ENCODE assay signal across 19 cellular contexts in genomic region chr5:41809128-41809527, GRCh38.
DNase-seq lines count a peak whose midpoint lies in the region; ATAC-seq lines count a peak whose summit lies in the region.
"Had no signal": no experiment of that assay in that cellular context is flagged by ENCODE, and none has a peak within 500 bp of the region (broad histone marks: within the 10 kb centered on the region; RNA-seq: fewer than 3 reads in every experiment).

No MANE protein-coding gene starts in this region.

- DNase-seq in foreskin melanocyte (peak; percentile 46), NCI-H82 (lab: John Stamatoyannopoulos, UW) (no peak), substantia nigra (lab: John Stamatoyannopoulos, UW) (no peak)
- no peak for DNase-seq in activated CD4-positive, CD25-positive, alpha-beta regulatory T cell treated with anti-CD3 and anti-CD28 coated beads, Interleukin-2, amount 50 U/mL, for 72 hours
- DNase-seq: activated naive CD4-positive, alpha-beta T cell treated with anti-CD3 and anti-CD28 coated beads for 36 hours; DMS79; dorsolateral prefrontal cortex; hippocampal formation; NCI-H1694; NCI-H524; Peyer's patch; stimulated activated CD4-positive, alpha-beta T cell treated with anti-CD3 and anti-CD28 coated beads, Interleukin-12 subunit alpha, Interleukin-12 subunit beta, amount 100 ng/mL, for 4 hours; stomach; SW 1271; WERI-Rb-1 had no signal

- peak; percentile 57 for ATAC-seq in GM18858 (IDR thresholded peaks at IDR 0.05; ENCODE audit: unreplicated experiment)
- peak; percentile 66 for ATAC-seq in GM21447 (IDR thresholded peaks at IDR 0.05; ENCODE audit: unreplicated experiment)
- ATAC-seq in HG03159 (IDR thresholded peaks at IDR 0.05; ENCODE audit: unreplicated experiment), result peak; percentile 58
- ATAC-seq: left lobe of liver had no signal

- no peak overlapping the region for H3K27ac ChIP-seq in substantia nigra (ENCODE audit: low read depth, low read length, poor library complexity, severe bottlenecking)
- H3K27ac ChIP-seq: Peyer's patch, stomach, WERI-Rb-1 had no signal
